In genomic region chr14:64943981-64944520, GRCh38 we compare ENCODE assay signal across 16 cellular contexts. TPM values are rescaled to one million over a fixed set of nuclear protein-coding genes. Genes with fewer than 3 reads are reported as not detected.
DNase-seq lines count a peak whose midpoint lies in the region; ATAC-seq and TF ChIP-seq lines count a peak whose summit lies in the region.
"Had no signal": no experiment of that assay in that cellular context is flagged by ENCODE, and none has a peak within 500 bp of the region (broad histone marks: within the 10 kb centered on the region; RNA-seq: fewer than 3 reads in every experiment).

No MANE protein-coding gene starts in this region.

- no peak for TF ChIP-seq CTCF in left ventricle myocardium inferior (IDR thresholded peaks at IDR 0.05; ENCODE audit: borderline replicate concordance)
- no peak for TF ChIP-seq CTCF in Loucy (conservative IDR thresholded peaks at IDR 0.05; ENCODE audit: low read length)

- H3K36me3 ChIP-seq in left ventricle myocardium inferior (peaks cover 9% of the 10 kb centered on the region), Loucy (ENCODE audit: insufficient read depth, low read length) (peaks cover 26% of the 10 kb centered on the region; the same call in 1 of the 2 replicates)
- H3K36me3 ChIP-seq: cardiac muscle cell had no signal

- H3K4me2 ChIP-seq in Loucy (ENCODE audit: low read depth, low read length, poor library complexity, severe bottlenecking): peak overlapping the region; percentile 60

- intact Hi-C loops in Right ventricle myocardium inferior (cut with DNase I) (no loop called here), left ventricle myocardium inferior (cut with micrococcal nuclease) (no loop called here)

- no peaks in the 10 kb centered on the region for H4K20me1 ChIP-seq in Loucy (ENCODE audit: insufficient read depth, low read length, poor library complexity, severe bottlenecking)

- no peaks in the 10 kb centered on the region; the same call in 1 of the 2 replicates for H3F3A ChIP-seq in Loucy (ENCODE audit: low read depth)

- H3K4me3 ChIP-seq in left ventricle myocardium inferior (no peak overlapping the region), Loucy (ENCODE audit: low read length, poor library complexity, severe bottlenecking) (peak overlapping the region; percentile 24)
- H3K4me3 ChIP-seq: cardiac muscle cell had no signal

- DNase-seq in Right ventricle myocardium inferior (ENCODE audit: missing footprints) (no peak), left ventricle myocardium inferior (no peak), globus pallidus (ENCODE audit: low spot score) (no peak), H4 (ENCODE audit: low spot score) (no peak), erythroblast (lab: John Stamatoyannopoulos, UW) (no peak)
- DNase-seq in stimulated activated naive B cell treated with anti-CD40 and anti-IgM and Interleukin-4, amounts not matched to agents 10 μg/mL and 1 μg/mL and 100 μg/mL, for 72 hours: no peak
- DNase-seq: DMS79, NCI-H146 had no signal

- peaks cover 50 to 78% of the 10 kb centered on the region in 2 donors for H3K36me3 Mint-ChIP-seq in stimulated activated naive B cell treated with anti-CD40 and anti-IgM and Interleukin-4, amounts not matched to agents 10 μg/mL and 1 μg/mL and 100 μg/mL, for 72 hours

- no peaks in the 10 kb centered on the region for H3K27me3 Mint-ChIP-seq in stimulated activated naive B cell treated with anti-CD40 and anti-IgM and Interleukin-4, amounts not matched to agents 10 μg/mL and 1 μg/mL and 100 μg/mL, for 72 hours

- peaks cover 29 to 49% of the 10 kb centered on the region in 2 donors for H3K4me1 Mint-ChIP-seq in stimulated activated naive B cell treated with anti-CD40 and anti-IgM and Interleukin-4, amounts not matched to agents 10 μg/mL and 1 μg/mL and 100 μg/mL, for 72 hours

- TF ChIP-seq POLR2A in erythroblast (IDR thresholded peaks at IDR 0.05; ENCODE audit: low read length): no peak

- H2AFZ ChIP-seq in Loucy (ENCODE audit: low read length): no peak overlapping the region

- H3K9me2 ChIP-seq in Loucy (replicated peaks; ENCODE audit: low read depth, low read length): no peaks in the 10 kb centered on the region

- no peak overlapping the region for H3K9ac ChIP-seq in Loucy (ENCODE audit: low read depth, low read length, poor library complexity, severe bottlenecking)

- no peak overlapping the region for H3K4me3 Mint-ChIP-seq in stimulated activated naive B cell treated with anti-CD40 and anti-IgM and Interleukin-4, amounts not matched to agents 10 μg/mL and 1 μg/mL and 100 μg/mL, for 72 hours
- H3K4me3 Mint-ChIP-seq: nephron had no signal

- H3K27ac Mint-ChIP-seq in stimulated activated naive B cell treated with anti-CD40 and anti-IgM and Interleukin-4, amounts not matched to agents 10 μg/mL and 1 μg/mL and 100 μg/mL, for 72 hours: peak overlapping the region; percentile 49
- H3K27ac Mint-ChIP-seq: nephron had no signal

- H3K9me3 ChIP-seq in left ventricle myocardium inferior (replicated peaks): no peaks in the 10 kb centered on the region
- H3K9me3 ChIP-seq in Loucy (ENCODE audit: insufficient read depth, low read depth, low read length): no peaks in the 10 kb centered on the region

- no peaks in the 10 kb centered on the region for H3K79me2 ChIP-seq in Loucy (ENCODE audit: insufficient read depth, low read length)

- H3K9me3 Mint-ChIP-seq in stimulated activated naive B cell treated with anti-CD40 and anti-IgM and Interleukin-4, amounts not matched to agents 10 μg/mL and 1 μg/mL and 100 μg/mL, for 72 hours: no peaks in the 10 kb centered on the region
- H3K9me3 Mint-ChIP-seq: activated naive CD4-positive, alpha-beta T cell treated with anti-CD3 and anti-CD28 coated beads, Interleukin-2, amount 50 U/mL, for 72 hours; nephron had no signal

- H3K27ac ChIP-seq in left ventricle myocardium inferior (replicated peaks): no peak overlapping the region
- H3K27ac ChIP-seq: cardiac muscle cell, VCaP had no signal

- H3K4me1 ChIP-seq in left ventricle myocardium inferior (peaks cover 13% of the 10 kb centered on the region), Loucy (ENCODE audit: insufficient read depth, low read length, poor library complexity, severe bottlenecking) (peaks cover 36% of the 10 kb centered on the region)

- no peaks in the 10 kb centered on the region for H3K27me3 ChIP-seq in left ventricle myocardium inferior (ENCODE audit: low read depth)
- H3K27me3 ChIP-seq in Loucy (ENCODE audit: insufficient read depth, low read length, poor library complexity, severe bottlenecking): no peaks in the 10 kb centered on the region
- H3K27me3 ChIP-seq: cardiac muscle cell had no signal

- ATAC-seq in Right ventricle myocardium inferior (peak; percentile 17), esophagus mucosa (peak; percentile 21)
- no peak for ATAC-seq in stimulated activated naive B cell treated with anti-CD40 and anti-IgM and Interleukin-4, amounts not matched to agents 10 μg/mL and 1 μg/mL and 100 μg/mL, for 72 hours (replicated peaks)
- ATAC-seq: activated naive CD4-positive, alpha-beta T cell treated with anti-CD3 and anti-CD28 coated beads, Interleukin-2, amount 50 U/mL, for 72 hours; Panc1 had no signal

RNA-seq across cellular contexts. Expression of gene GPX2, which starts 1.5 kb away (rescaled TPM):
- total RNA-seq in Right ventricle myocardium inferior (not detected), left ventricle myocardium inferior (not detected), esophagus mucosa (68.1 TPM)
- not detected in 2 replicates for total RNA-seq in H4 (2014; rRNA removed; shearing (Covaris generic))
- total RNA-seq: activated naive CD4-positive, alpha-beta T cell treated with anti-CD3 and anti-CD28 coated beads, Interleukin-2, amount 50 U/mL, for 72 hours; cardiac muscle cell; lung microvascular endothelial cell had no signal

RNA-seq across cellular contexts. Expression of gene RAB15, which starts 28.1 kb away (rescaled TPM):
- total RNA-seq in Right ventricle myocardium inferior: 12.6 TPM
- 17.1 TPM for total RNA-seq in left ventricle myocardium inferior
- 1.8 TPM for total RNA-seq in esophagus mucosa
- total RNA-seq in H4 (2014; rRNA removed; shearing (Covaris generic)): 10.1 and 10.3 TPM in 2 replicates

RNA-seq across cellular contexts. Expression of gene CHURC1, which starts 29.8 kb away (rescaled TPM):
- total RNA-seq in Right ventricle myocardium inferior: 98.2 TPM
- 89.8 TPM for total RNA-seq in left ventricle myocardium inferior
- total RNA-seq in esophagus mucosa: 38.6 TPM
- total RNA-seq in H4 (2014; rRNA removed; shearing (Covaris generic)): 77.0 and 92.5 TPM in 2 replicates

RNA-seq across cellular contexts. Expression of gene FNTB, which starts 42.6 kb away (rescaled TPM):
- total RNA-seq in Right ventricle myocardium inferior (17.1 TPM), left ventricle myocardium inferior (17.9 TPM), esophagus mucosa (22.6 TPM)
- total RNA-seq in H4 (2014; rRNA removed; shearing (Covaris generic)): 5.7 and 15.9 TPM in 2 replicates

Comparison
In these comparisons a context has a peak if more than half of its experiments do, and no peak if none do; other contexts are left out.
1. ATAC-seq: peak in Right ventricle myocardium inferior (single experiment) and esophagus mucosa (single experiment); none in stimulated activated naive B cell treated with anti-CD40 and anti-IgM and Interleukin-4, amounts not matched to agents 10 μg/mL and 1 μg/mL and 100 μg/mL, for 72 hours (0 of 2).
2. RNA of gene GPX2, which starts 1.5 kb away (total RNA-seq): 68.1 TPM in esophagus mucosa (single experiment); not detected in left ventricle myocardium inferior (single experiment), not detected in Right ventricle myocardium inferior (single experiment) and not detected in H4; every median in the first group is over 10 times any median in the second.